Comparison of ENCODE assay signal across 11 cellular contexts in genomic region chr4:30802622-30803323, GRCh38.
A peak's percentile ranks its signal among the peaks of the same experiment; 100 is the strongest.
DNase-seq lines count a peak whose midpoint lies in the region; ATAC-seq and TF ChIP-seq lines count a peak whose summit lies in the region.
"Had no signal": no experiment of that assay in that cellular context is flagged by ENCODE, and none has a peak within 500 bp of the region (broad histone marks: within the 10 kb centered on the region; RNA-seq: fewer than 3 reads in every experiment).

No MANE protein-coding gene starts in this region.

- H3K4me1 ChIP-seq in BE2C: peaks cover 4% of the 10 kb centered on the region

- H3K4me3 ChIP-seq in BE2C (ENCODE audit: low read depth, low read length): no peak overlapping the region

- no peak overlapping the region for H3K4me3 Mint-ChIP-seq in T-helper 2 cell treated with Interferon-gamma antibody and Interleukin-4, amounts not matched to agents 5 μg/mL and 100 μg/mL, for 36 hours
- H3K4me3 Mint-ChIP-seq: activated T-cell treated with anti-CD3 and anti-CD28 coated beads, Interleukin-2, amount 50 U/mL, for 72 hours; immature natural killer cell; stimulated activated naive CD8-positive, alpha-beta T cell treated with anti-CD3 and anti-CD28 coated beads, Interleukin-15, Interleukin-2, amounts not matched to agents 100 ng/mL and 50 ng/mL, for 24 hours had no signal

- H3K27me3 ChIP-seq in BE2C: no peaks in the 10 kb centered on the region

- H3K36me3 ChIP-seq in BE2C: no peaks in the 10 kb centered on the region

- peak; percentile 18 for DNase-seq in BE2C
- peak; percentile 80 to 91 for DNase-seq in NCI-H446 (lab: John Stamatoyannopoulos, UW)
- DNase-seq in myocyte (ENCODE audit: low read depth): peak; percentile 97
- no peak for DNase-seq in GDM1 (lab: John Stamatoyannopoulos, UW)
- DNase-seq in T-helper 2 cell treated with Interferon-gamma antibody and Interleukin-4, amounts not matched to agents 5 μg/mL and 100 μg/mL, for 36 hours (ENCODE audit: low spot score): no peak
- DNase-seq: activated T-cell treated with anti-CD3 and anti-CD28 coated beads, Interleukin-2, amount 50 U/mL, for 72 hours; immature natural killer cell had no signal

- H3K27ac Mint-ChIP-seq in T-helper 2 cell treated with Interferon-gamma antibody and Interleukin-4, amounts not matched to agents 5 μg/mL and 100 μg/mL, for 36 hours: no peak overlapping the region
- H3K27ac Mint-ChIP-seq: activated T-cell treated with anti-CD3 and anti-CD28 coated beads, Interleukin-2, amount 50 U/mL, for 72 hours; immature natural killer cell; stimulated activated naive CD8-positive, alpha-beta T cell treated with anti-CD3 and anti-CD28 coated beads, Interleukin-15, Interleukin-2, amounts not matched to agents 100 ng/mL and 50 ng/mL, for 24 hours had no signal

- H3K9me3 ChIP-seq in BE2C: no peaks in the 10 kb centered on the region

- TF ChIP-seq CTCF in BE2C (IDR thresholded peaks at IDR 0.05; ENCODE audit: low read depth, low read length): no peak

- H3K27me3 Mint-ChIP-seq in T-helper 2 cell treated with Interferon-gamma antibody and Interleukin-4, amounts not matched to agents 5 μg/mL and 100 μg/mL, for 36 hours (ENCODE audit: low read depth): no peaks in the 10 kb centered on the region
- H3K27me3 Mint-ChIP-seq: stimulated activated naive CD8-positive, alpha-beta T cell treated with anti-CD3 and anti-CD28 coated beads, Interleukin-15, Interleukin-2, amounts not matched to agents 100 ng/mL and 50 ng/mL, for 24 hours had no signal

- no peaks in the 10 kb centered on the region for H3K4me1 Mint-ChIP-seq in T-helper 2 cell treated with Interferon-gamma antibody and Interleukin-4, amounts not matched to agents 5 μg/mL and 100 μg/mL, for 36 hours (ENCODE audit: low read depth)
- H3K4me1 Mint-ChIP-seq: immature natural killer cell had no signal

- ATAC-seq in esophagus mucosa (peak; percentile 72), GM18868 (IDR thresholded peaks at IDR 0.05; ENCODE audit: unreplicated experiment) (no peak), HG03457 (IDR thresholded peaks at IDR 0.05; ENCODE audit: unreplicated experiment) (no peak)
- ATAC-seq: activated T-cell treated with anti-CD3 and anti-CD28 coated beads, Interleukin-2, amount 50 U/mL, for 72 hours had no signal

- peaks cover 32% of the 10 kb centered on the region for H3K9me3 Mint-ChIP-seq in T-helper 2 cell treated with Interferon-gamma antibody and Interleukin-4, amounts not matched to agents 5 μg/mL and 100 μg/mL, for 36 hours

- H3K36me3 Mint-ChIP-seq in T-helper 2 cell treated with Interferon-gamma antibody and Interleukin-4, amounts not matched to agents 5 μg/mL and 100 μg/mL, for 36 hours (ENCODE audit: low read depth): no peaks in the 10 kb centered on the region

Comparison
In these comparisons a context has a peak if more than half of its experiments do, and no peak if none do; other contexts are left out.
1. DNase-seq: peak in BE2C (single experiment), NCI-H446 (2 of 2) and myocyte (single experiment); none in GDM1 (single experiment) and T-helper 2 cell treated with Interferon-gamma antibody and Interleukin-4, amounts not matched to agents 5 μg/mL and 100 μg/mL, for 36 hours (single experiment).